Comparison of ENCODE assay signal across 13 cellular contexts in the genomic region with DNA sequence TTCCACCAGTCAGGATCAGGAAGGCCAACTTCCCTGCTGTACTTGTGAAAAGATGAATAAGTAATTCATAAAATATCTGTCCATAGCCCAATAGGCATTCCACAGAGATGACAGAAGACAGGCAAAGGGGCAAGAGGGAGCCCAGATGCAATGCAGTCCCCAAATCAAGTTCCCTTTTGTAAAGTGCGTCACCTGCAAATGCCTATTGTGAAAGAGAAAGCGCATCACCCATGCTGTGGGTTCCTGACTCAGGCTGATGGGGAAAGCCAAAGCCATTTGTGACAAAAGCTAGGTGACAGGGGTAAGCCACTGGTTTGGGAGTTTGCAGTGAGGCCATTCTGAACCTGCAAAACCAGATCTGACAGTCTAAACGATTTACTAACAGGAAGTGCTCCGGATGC.
DNase-seq lines count a peak whose midpoint lies in the region; ATAC-seq lines count a peak whose summit lies in the region.
"Had no signal": no experiment of that assay in that cellular context is flagged by ENCODE, and none has a peak within 500 bp of the region (broad histone marks: within the 10 kb centered on the region; RNA-seq: fewer than 3 reads in every experiment).

No MANE protein-coding gene starts in this region.

- no peaks in the 10 kb centered on the region for H3K36me3 Mint-ChIP-seq in naive thymus-derived CD4-positive, alpha-beta T cell

- no peaks in the 10 kb centered on the region for H3K9me3 ChIP-seq in naive thymus-derived CD4-positive, alpha-beta T cell (ENCODE audit: control insufficient read depth in 2 of 3, low read length in 3 of 3)

- H3K27me3 ChIP-seq in naive thymus-derived CD4-positive, alpha-beta T cell (ENCODE audit: control insufficient read depth in 2 of 2, insufficient read depth in 2 of 2, low read length in 2 of 2), result no peaks in the 10 kb centered on the region

- POLR2A ChIA-PET in naive thymus-derived CD4-positive, alpha-beta T cell (lab: Charles Lee), result no interaction called here

- H3K9me3 Mint-ChIP-seq in naive thymus-derived CD4-positive, alpha-beta T cell, result peaks cover 0 to 3% (median 0%) of the 10 kb centered on the region in 11 donors

- peak overlapping the region in 2 of 10 donors; percentile 9 to 43 for H3K4me3 Mint-ChIP-seq in naive thymus-derived CD4-positive, alpha-beta T cell

- intact Hi-C loops in naive thymus-derived CD4-positive, alpha-beta T cell (cut with micrococcal nuclease), result no loop called here
- intact Hi-C loops in sciatic nerve (cut with DNase I), result no loop called here

- no peaks in the 10 kb centered on the region for H3K36me3 ChIP-seq in naive thymus-derived CD4-positive, alpha-beta T cell (ENCODE audit: control insufficient read depth in 2 of 3, insufficient read depth in 3 of 3, low read length in 3 of 3)
- H3K36me3 ChIP-seq: cardiac muscle cell had no signal

- peaks cover 0 to 15% (median 0%) of the 10 kb centered on the region in 7 donors for H3K4me1 Mint-ChIP-seq in naive thymus-derived CD4-positive, alpha-beta T cell

- no peak overlapping the region for H3K4me3 ChIP-seq in naive thymus-derived CD4-positive, alpha-beta T cell (ENCODE audit: low read length)
- H3K4me3 ChIP-seq: cardiac muscle cell had no signal

- H3K27me3 Mint-ChIP-seq in naive thymus-derived CD4-positive, alpha-beta T cell, result peaks cover 2 to 39% (median 23%) of the 10 kb centered on the region in 5 donors

- H3K27ac Mint-ChIP-seq in naive thymus-derived CD4-positive, alpha-beta T cell, result peak overlapping the region in 1 of 9 donors; percentile 7

- peak; percentile 72 to 74 for ATAC-seq in activated CD4-positive, CD25-positive, alpha-beta regulatory T cell treated with anti-CD3 and anti-CD28 coated beads, Interleukin-2, amount 50 U/mL, for 24 hours
- ATAC-seq in HG02759 (IDR thresholded peaks at IDR 0.05; ENCODE audit: unreplicated experiment) (peak; percentile 75), GM21390 (IDR thresholded peaks at IDR 0.05; ENCODE audit: unreplicated experiment) (no peak), sciatic nerve (no peak)
- peak; percentile 34 for ATAC-seq in naive thymus-derived CD4-positive, alpha-beta T cell

- no peak overlapping the region for H3K27ac ChIP-seq in naive thymus-derived CD4-positive, alpha-beta T cell (ENCODE audit: low read depth, low read length)
- H3K27ac ChIP-seq: cardiac muscle cell had no signal

- H3K4me1 ChIP-seq in naive thymus-derived CD4-positive, alpha-beta T cell (ENCODE audit: control insufficient read depth in 2 of 2, insufficient read depth in 2 of 2, low read length in 2 of 2), result no peaks in the 10 kb centered on the region

- no peak for DNase-seq in activated CD4-positive, CD25-positive, alpha-beta regulatory T cell (lab: John Stamatoyannopoulos, UW)
- DNase-seq in RKO (ENCODE audit: low spot score) (peak; percentile 1), sciatic nerve (ENCODE audit: low spot score) (no peak), COR-L47 (lab: John Stamatoyannopoulos, UW) (no peak)
- DNase-seq in naive thymus-derived CD4-positive, alpha-beta T cell, result peak in 1 of 9 donors; percentile 32
- DNase-seq: activated CD8-positive, alpha-beta memory T cell treated with anti-CD3 and anti-CD28 coated beads, Interleukin-2, amount 50 U/mL, for 4 hours; DMS79 treated with DMSO at 0.1 percent for 48 hours; NCI-H446 treated with DMSO at 0.1 percent for 48 hours; SW 1271 had no signal

- CTCF ChIA-PET in naive thymus-derived CD4-positive, alpha-beta T cell (lab: Charles Lee), result no interaction called here

Comparison
In these comparisons a context has a peak if more than half of its experiments do, and no peak if none do; other contexts are left out.
1. ATAC-seq: peak in activated CD4-positive, CD25-positive, alpha-beta regulatory T cell treated with anti-CD3 and anti-CD28 coated beads, Interleukin-2, amount 50 U/mL, for 24 hours (2 of 2), HG02759 (single experiment) and naive thymus-derived CD4-positive, alpha-beta T cell (single experiment); none in GM21390 (single experiment) and sciatic nerve (single experiment).